1 cellular context compared by ENCODE assay signal in genomic region chr17:56680676-56681075, GRCh38.
TF ChIP-seq lines count a peak whose summit lies in the region.

No MANE protein-coding gene starts in this region.

TF ChIP-seq in IMR-90, 13 proteins besides CTCF, POLR2A, EP300 and RAD21 (continued from another document):
- no peak for TF ChIP-seq ELK1 (IDR thresholded peaks at IDR 0.05; ENCODE audit: borderline replicate concordance, low read depth, low read length)
- no peak for TF ChIP-seq MAZ (IDR thresholded peaks at IDR 0.05; ENCODE audit: borderline replicate concordance, low read depth, low read length)
